1 cellular context compared by ENCODE assay signal in the genomic region with DNA sequence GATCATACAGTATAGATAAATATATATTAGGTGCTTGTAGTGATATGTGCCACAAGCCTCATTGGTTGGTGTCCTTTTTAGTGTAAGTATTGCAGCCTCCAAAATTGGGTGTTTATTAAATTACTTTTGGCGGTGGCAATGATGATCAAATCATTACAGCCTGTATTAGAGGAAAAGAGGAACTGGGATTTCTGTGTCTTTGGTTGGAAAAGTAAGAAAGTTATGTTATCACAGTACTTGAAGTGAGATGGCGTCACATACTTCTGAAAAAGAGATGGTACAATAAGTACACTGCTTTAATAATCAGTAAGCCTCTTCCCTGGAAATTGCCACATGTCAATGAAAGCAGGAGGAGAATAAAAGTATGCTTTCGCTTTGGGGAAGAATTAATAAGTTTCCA.
TF ChIP-seq lines count a peak whose summit lies in the region.

No MANE protein-coding gene starts in this region.

TF ChIP-seq in liver, 16 proteins besides CTCF, POLR2A, EP300 and RAD21 (continued from another document):
- TF ChIP-seq, protein P1, sequence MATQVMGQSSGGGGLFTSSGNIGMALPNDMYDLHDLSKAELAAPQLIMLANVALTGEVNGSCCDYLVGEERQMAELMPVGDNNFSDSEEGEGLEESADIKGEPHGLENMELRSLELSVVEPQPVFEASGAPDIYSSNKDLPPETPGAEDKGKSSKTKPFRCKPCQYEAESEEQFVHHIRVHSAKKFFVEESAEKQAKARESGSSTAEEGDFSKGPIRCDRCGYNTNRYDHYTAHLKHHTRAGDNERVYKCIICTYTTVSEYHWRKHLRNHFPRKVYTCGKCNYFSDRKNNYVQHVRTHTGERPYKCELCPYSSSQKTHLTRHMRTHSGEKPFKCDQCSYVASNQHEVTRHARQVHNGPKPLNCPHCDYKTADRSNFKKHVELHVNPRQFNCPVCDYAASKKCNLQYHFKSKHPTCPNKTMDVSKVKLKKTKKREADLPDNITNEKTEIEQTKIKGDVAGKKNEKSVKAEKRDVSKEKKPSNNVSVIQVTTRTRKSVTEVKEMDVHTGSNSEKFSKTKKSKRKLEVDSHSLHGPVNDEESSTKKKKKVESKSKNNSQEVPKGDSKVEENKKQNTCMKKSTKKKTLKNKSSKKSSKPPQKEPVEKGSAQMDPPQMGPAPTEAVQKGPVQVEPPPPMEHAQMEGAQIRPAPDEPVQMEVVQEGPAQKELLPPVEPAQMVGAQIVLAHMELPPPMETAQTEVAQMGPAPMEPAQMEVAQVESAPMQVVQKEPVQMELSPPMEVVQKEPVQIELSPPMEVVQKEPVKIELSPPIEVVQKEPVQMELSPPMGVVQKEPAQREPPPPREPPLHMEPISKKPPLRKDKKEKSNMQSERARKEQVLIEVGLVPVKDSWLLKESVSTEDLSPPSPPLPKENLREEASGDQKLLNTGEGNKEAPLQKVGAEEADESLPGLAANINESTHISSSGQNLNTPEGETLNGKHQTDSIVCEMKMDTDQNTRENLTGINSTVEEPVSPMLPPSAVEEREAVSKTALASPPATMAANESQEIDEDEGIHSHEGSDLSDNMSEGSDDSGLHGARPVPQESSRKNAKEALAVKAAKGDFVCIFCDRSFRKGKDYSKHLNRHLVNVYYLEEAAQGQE (IDR thresholded peaks at IDR 0.05), result no peak
- no peak for TF ChIP-seq SP1 (IDR thresholded peaks at IDR 0.05)
- TF ChIP-seq, protein P2, sequence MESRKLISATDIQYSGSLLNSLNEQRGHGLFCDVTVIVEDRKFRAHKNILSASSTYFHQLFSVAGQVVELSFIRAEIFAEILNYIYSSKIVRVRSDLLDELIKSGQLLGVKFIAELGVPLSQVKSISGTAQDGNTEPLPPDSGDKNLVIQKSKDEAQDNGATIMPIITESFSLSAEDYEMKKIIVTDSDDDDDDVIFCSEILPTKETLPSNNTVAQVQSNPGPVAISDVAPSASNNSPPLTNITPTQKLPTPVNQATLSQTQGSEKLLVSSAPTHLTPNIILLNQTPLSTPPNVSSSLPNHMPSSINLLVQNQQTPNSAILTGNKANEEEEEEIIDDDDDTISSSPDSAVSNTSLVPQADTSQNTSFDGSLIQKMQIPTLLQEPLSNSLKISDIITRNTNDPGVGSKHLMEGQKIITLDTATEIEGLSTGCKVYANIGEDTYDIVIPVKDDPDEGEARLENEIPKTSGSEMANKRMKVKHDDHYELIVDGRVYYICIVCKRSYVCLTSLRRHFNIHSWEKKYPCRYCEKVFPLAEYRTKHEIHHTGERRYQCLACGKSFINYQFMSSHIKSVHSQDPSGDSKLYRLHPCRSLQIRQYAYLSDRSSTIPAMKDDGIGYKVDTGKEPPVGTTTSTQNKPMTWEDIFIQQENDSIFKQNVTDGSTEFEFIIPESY (IDR thresholded peaks at IDR 0.05), result no peak
TF ChIP-seq in liver: peak in this region for 0.
